8 cellular contexts compared by ENCODE assay signal in genomic region chr11:59810911-59811259, GRCh38. TPM values are rescaled to one million over a fixed set of nuclear protein-coding genes. Genes with fewer than 3 reads are reported as not detected.
DNase-seq lines count a peak whose midpoint lies in the region; ATAC-seq and TF ChIP-seq lines count a peak whose summit lies in the region.

No MANE protein-coding gene starts in this region.

- H3K9me3 Mint-ChIP-seq in HFFc6 (no peaks in the 10 kb centered on the region), brain (no peaks in the 10 kb centered on the region)

- TF ChIP-seq CTCF in HFFc6 (IDR thresholded peaks at IDR 0.05): no peak
- no peak for TF ChIP-seq CTCF in brain (conservative IDR thresholded peaks at IDR 0.05)

- H3K36me3 Mint-ChIP-seq in HFFc6 (ENCODE audit: low read depth): peaks cover 13% of the 10 kb centered on the region
- H3K36me3 Mint-ChIP-seq in brain: peaks cover 13% of the 10 kb centered on the region

- no peak overlapping the region for H3K27ac ChIP-seq in ACC112 (ENCODE audit: low read depth, low read length)
- H3K27ac ChIP-seq in muscle layer of colon (ENCODE audit: low read depth, low read length): peak overlapping the region; percentile 90

- H3K27me3 ChIP-seq in ACC112 (ENCODE audit: insufficient read depth, low read length) (no peaks in the 10 kb centered on the region), muscle layer of colon (ENCODE audit: control insufficient read depth in 1 of 2, insufficient read depth in 2 of 2, low read length in 2 of 2) (no peaks in the 10 kb centered on the region)

- ATAC-seq in GM19467 (IDR thresholded peaks at IDR 0.05; ENCODE audit: unreplicated experiment) (no peak), HG02938 (IDR thresholded peaks at IDR 0.05; ENCODE audit: unreplicated experiment) (no peak)

- H3K79me2 ChIP-seq in ACC112 (ENCODE audit: control insufficient read depth, insufficient read depth, low read length, unreplicated experiment): peaks cover 12% of the 10 kb centered on the region

- DNase-seq in HFFc6: no peak
- DNase-seq in activated gamma-delta T cell treated with Interleukin-2 at 50 U/mL for 16 hours: no peak
- DNase-seq in 8988T: no peak

- H3K4me3 Mint-ChIP-seq in HFFc6: peak overlapping the region; percentile 97
- peak overlapping the region; percentile 91 to 95 (median 93) for H3K4me3 Mint-ChIP-seq in brain

- H3K27me3 Mint-ChIP-seq in HFFc6 (ENCODE audit: insufficient read depth) (peaks cover 6% of the 10 kb centered on the region; the same call in 1 of the 2 replicates), brain (peaks cover 33% of the 10 kb centered on the region)

- H3K36me3 ChIP-seq in ACC112 (ENCODE audit: insufficient read depth, low read length) (0 out of 2 replicates have a peak, but pooled peaks cover 4% of the 10 kb centered on the region), muscle layer of colon (ENCODE audit: insufficient read depth, low read length) (peaks cover 20% of the 10 kb centered on the region)

- H3K9ac ChIP-seq in muscle layer of colon (ENCODE audit: low read length): no peak overlapping the region

- H2AFZ ChIP-seq in ACC112 (ENCODE audit: low read length, unreplicated experiment): peak overlapping the region; percentile 98

- peaks cover 26% of the 10 kb centered on the region for H3K4me1 Mint-ChIP-seq in HFFc6 (ENCODE audit: low read depth)
- H3K4me1 Mint-ChIP-seq in brain: peaks cover 25% of the 10 kb centered on the region

- H3K4me3 ChIP-seq in ACC112 (ENCODE audit: low read depth, low read length): peak overlapping the region; percentile 98
- peak overlapping the region; percentile 86 to 99 for H3K4me3 ChIP-seq in muscle layer of colon (ENCODE audit: low read depth in 1 of 2, low read length in 2 of 2)

- H3K4me1 ChIP-seq in ACC112 (ENCODE audit: control insufficient read depth, insufficient read depth, low read length, unreplicated experiment) (peaks cover 5% of the 10 kb centered on the region), muscle layer of colon (ENCODE audit: insufficient read depth, low read length) (no peaks in the 10 kb centered on the region)

- H3K27ac Mint-ChIP-seq in HFFc6 (peak overlapping the region; percentile 83), brain (peak overlapping the region; percentile 82 to 96 (median 91))

- H3K9me3 ChIP-seq in muscle layer of colon (ENCODE audit: low read length): no peaks in the 10 kb centered on the region

RNA-seq across cellular contexts. Expression of gene MRPL16, which starts 0.3 kb away (rescaled TPM):
- total RNA-seq in HFFc6 (2021; fragmentation: NEBNext Ultra II Directional; extraction: Animal tissue kit (Norgen Biotek cat#: 25700)): 10 to 100 TPM; 45.7 to 51.0 (median 48.6) TPM
- polyA plus RNA-seq in brain (ENCODE audit: insufficient read depth, low read depth, low replicate concordance): 34.8 TPM

RNA-seq across cellular contexts. Expression of gene CBLIF, which starts 34.4 kb away (rescaled TPM):
- not detected for total RNA-seq in HFFc6 (2021; fragmentation: NEBNext Ultra II Directional; extraction: Animal tissue kit (Norgen Biotek cat#: 25700))
- not detected for polyA plus RNA-seq in brain (ENCODE audit: insufficient read depth, low read depth, low replicate concordance)

RNA-seq across cellular contexts. Expression of gene TCN1, which starts 55.4 kb away (rescaled TPM):
- not detected for total RNA-seq in HFFc6 (2021; fragmentation: NEBNext Ultra II Directional; extraction: Animal tissue kit (Norgen Biotek cat#: 25700))
- polyA plus RNA-seq in brain (ENCODE audit: insufficient read depth, low read depth, low replicate concordance): not detected

RNA-seq across cellular contexts. Expression of gene STX3, which starts 55.7 kb away (rescaled TPM):
- 10 to 100 TPM; 17.1 to 23.1 (median 19.0) TPM for total RNA-seq in HFFc6 (2021; fragmentation: NEBNext Ultra II Directional; extraction: Animal tissue kit (Norgen Biotek cat#: 25700))
- 22.1 TPM for polyA plus RNA-seq in brain (ENCODE audit: insufficient read depth, low read depth, low replicate concordance)
